Comparison of ENCODE assay signal across 10 cellular contexts in genomic region chr21:36079010-36079649, GRCh38. TPM values are rescaled to one million over a fixed set of nuclear protein-coding genes. Genes with fewer than 3 reads are reported as not detected.
DNase-seq lines count a peak whose midpoint lies in the region; ATAC-seq and TF ChIP-seq lines count a peak whose summit lies in the region.
"Had no signal": no experiment of that assay in that cellular context is flagged by ENCODE, and none has a peak within 500 bp of the region (broad histone marks: within the 10 kb centered on the region; RNA-seq: fewer than 3 reads in every experiment).

No MANE protein-coding gene starts in this region.

- H3K27me3 ChIP-seq in GM23248 (replicated peaks; ENCODE audit: insufficient read depth) (no peaks in the 10 kb centered on the region), esophagus squamous epithelium (no peaks in the 10 kb centered on the region), osteoblast (ENCODE audit: insufficient read depth, low read length) (no peaks in the 10 kb centered on the region)

- H3K79me2 ChIP-seq in GM23248 (ENCODE audit: insufficient read depth) (no peaks in the 10 kb centered on the region), osteoblast (ENCODE audit: insufficient read depth, low read length) (no peaks in the 10 kb centered on the region)

- peak; percentile 40 for DNase-seq in GM23248
- DNase-seq in esophagus squamous epithelium (lab: John Stamatoyannopoulos, UW), result no peak
- DNase-seq in stimulated activated CD4-positive, alpha-beta T cell treated with anti-CD3 and anti-CD28 coated beads, Interleukin-4, amount 100 ng/mL, for 24 hours, result peak; percentile 55
- DNase-seq in NK-92 treated with Interleukin-12 subunit alpha and Interleukin-12 subunit beta, amount 100 ng/mL, for 24 hours (lab: John Stamatoyannopoulos, UW), result no peak
- DNase-seq in osteoblast (ENCODE audit: insufficient read length, low spot score, missing footprints), result no peak
- no peak for DNase-seq in ecto neural progenitor cell (ENCODE audit: low spot score)
- DNase-seq: amygdala had no signal

- H3K4me2 ChIP-seq in GM23248 (ENCODE audit: unreplicated experiment) (no peak overlapping the region), osteoblast (ENCODE audit: insufficient read depth, low read length) (no peak overlapping the region)

- H4K20me1 ChIP-seq in GM23248 (ENCODE audit: insufficient read depth) (no peaks in the 10 kb centered on the region), osteoblast (ENCODE audit: insufficient read depth, low read length) (no peaks in the 10 kb centered on the region)

- TF ChIP-seq CTCF in esophagus squamous epithelium (IDR thresholded peaks at IDR 0.05), result no peak
- TF ChIP-seq CTCF in osteoblast (IDR thresholded peaks at IDR 0.05; ENCODE audit: extremely low read depth, low read depth, low read length), result no peak

- H3K4me1 ChIP-seq in GM23248 (ENCODE audit: insufficient read depth) (no peaks in the 10 kb centered on the region), esophagus squamous epithelium (peaks cover 4 to 68% (median 8%) of the 10 kb centered on the region in 3 donors), osteoblast (ENCODE audit: insufficient read depth, low read length) (no peaks in the 10 kb centered on the region)

- H3K9me2 ChIP-seq in GM23248 (ENCODE audit: insufficient read depth), result no peaks in the 10 kb centered on the region

- H2AFZ ChIP-seq in GM23248 (peak overlapping the region; percentile 76), osteoblast (ENCODE audit: low read length) (no peak overlapping the region)

- ATAC-seq in activated CD4-positive, CD25-positive, alpha-beta regulatory T cell treated with anti-CD3 and anti-CD28 coated beads, Interleukin-2, amount 50 U/mL, for 24 hours, result peak; percentile 85 to 90
- ATAC-seq in GM19467 (IDR thresholded peaks at IDR 0.05; ENCODE audit: unreplicated experiment), result no peak

- TF ChIP-seq POLR2A in esophagus squamous epithelium (IDR thresholded peaks at IDR 0.05), result no peak

- H3F3A ChIP-seq in GM23248 (ENCODE audit: insufficient read depth), result peaks cover 16% of the 10 kb centered on the region; the same call in 1 of the 2 replicates

- peak overlapping the region; percentile 32; the same call in 1 of the 2 replicates for H3K9ac ChIP-seq in GM23248

- in situ Hi-C loops in GM23248 (cut with MboI), result no loop called here

- WGBS in GM23248 (ENCODE audit: low coverage in 1 of 2, low lambda C conversion rate in 2 of 2, missing lambda C conversion rate in 2 of 2), 2 experiments, result 52 to 54% methylated on average over 14 of the region's 14 CpGs
- 59 to 82% methylated on average over 11 to 13 of the region's 14 CpGs for WGBS in esophagus squamous epithelium, 2 donors

- H3K9me3 ChIP-seq in GM23248 (ENCODE audit: low read depth), result no peaks in the 10 kb centered on the region
- no peaks in the 10 kb centered on the region for H3K9me3 ChIP-seq in esophagus squamous epithelium
- no peaks in the 10 kb centered on the region for H3K9me3 ChIP-seq in osteoblast (ENCODE audit: low read depth, low read length)
- H3K9me3 ChIP-seq: thoracic aorta had no signal

- H3K27ac ChIP-seq in GM23248, result no peak overlapping the region
- peak overlapping the region; percentile 56 to 97 (median 94) for H3K27ac ChIP-seq in esophagus squamous epithelium
- H3K27ac ChIP-seq in osteoblast (ENCODE audit: low read depth, low read length), result no peak overlapping the region
- H3K27ac ChIP-seq: thoracic aorta had no signal

- intact Hi-C loops in esophagus squamous epithelium (cut with DNase I), result no loop called here

- peak overlapping the region; percentile 22; the same call in 1 of the 2 replicates for H3K4me3 ChIP-seq in GM23248
- H3K4me3 ChIP-seq in esophagus squamous epithelium, result no peak overlapping the region
- no peak overlapping the region for H3K4me3 ChIP-seq in osteoblast (ENCODE audit: insufficient read depth, low read length)
- H3K4me3 ChIP-seq: thoracic aorta had no signal

- H3K36me3 ChIP-seq in GM23248 (ENCODE audit: low read depth), result no peaks in the 10 kb centered on the region
- no peaks in the 10 kb centered on the region for H3K36me3 ChIP-seq in esophagus squamous epithelium
- H3K36me3 ChIP-seq in osteoblast (ENCODE audit: insufficient read depth, low read length), result no peaks in the 10 kb centered on the region
- H3K36me3 ChIP-seq: thoracic aorta had no signal

RNA-seq across cellular contexts. Expression of gene CBR1, which starts 9.3 kb away (rescaled TPM):
- total RNA-seq in GM23248 (2014; rRNA removed; shearing (Covaris generic)), result 179 and 205 TPM in 2 replicates
- polyA plus RNA-seq in GM23248 (2016; fragmentation: Nextera tagmentation; extraction: Ambion mirVana), result 151 and 158 TPM in 2 replicates
- total RNA-seq in esophagus squamous epithelium (100 to 1,000 TPM; 320 to 932 (median 584) TPM), osteoblast (69.0 and 73.5 TPM in 2 replicates)

RNA-seq across cellular contexts. Expression of gene SETD4, which starts 18.8 kb away (rescaled TPM):
- total RNA-seq in GM23248 (2014; rRNA removed; shearing (Covaris generic)), result 10.4 and 12.9 TPM in 2 replicates
- 12.5 and 12.7 TPM in 2 replicates for polyA plus RNA-seq in GM23248 (2016; fragmentation: Nextera tagmentation; extraction: Ambion mirVana)
- 10 to 100 TPM in 3 of 4 donors, 1 to 10 TPM in 1; 9.9 to 30.1 (median 14.6) TPM for total RNA-seq in esophagus squamous epithelium
- 15.9 and 18.6 TPM in 2 replicates for total RNA-seq in osteoblast

RNA-seq across cellular contexts. Expression of gene CBR3, which starts 55.7 kb away (rescaled TPM):
- total RNA-seq in GM23248 (2014; rRNA removed; shearing (Covaris generic)), result 17.3 and 29.0 TPM in 2 replicates
- 28.1 and 28.3 TPM in 2 replicates for polyA plus RNA-seq in GM23248 (2016; fragmentation: Nextera tagmentation; extraction: Ambion mirVana)
- total RNA-seq in esophagus squamous epithelium (100 to 1,000 TPM in 3 of 4 donors, 10 to 100 TPM in 1; 67.3 to 158 (median 122) TPM), osteoblast (17.4 and 22.7 TPM in 2 replicates)

Comparison
In these comparisons a context has a peak if more than half of its experiments do, and no peak if none do; other contexts are left out.
1. DNase-seq: peak in GM23248 (single experiment) and stimulated activated CD4-positive, alpha-beta T cell treated with anti-CD3 and anti-CD28 coated beads, Interleukin-4, amount 100 ng/mL, for 24 hours (single experiment); none in esophagus squamous epithelium (single experiment), NK-92 treated with Interleukin-12 subunit alpha and Interleukin-12 subunit beta, amount 100 ng/mL, for 24 hours (single experiment), osteoblast (single experiment) and ecto neural progenitor cell (single experiment).
2. H3K27ac ChIP-seq: peak in esophagus squamous epithelium (4 of 4); none in GM23248 (single experiment) and osteoblast (single experiment).